Comparison of ENCODE assay signal across 14 cellular contexts in genomic region chr2:143473206-143473605, GRCh38.
DNase-seq lines count a peak whose midpoint lies in the region; ATAC-seq, FAIRE-seq and TF ChIP-seq lines count a peak whose summit lies in the region.
"Had no signal": no experiment of that assay in that cellular context is flagged by ENCODE, and none has a peak within 500 bp of the region (broad histone marks: within the 10 kb centered on the region; RNA-seq: fewer than 3 reads in every experiment).

No MANE protein-coding gene starts in this region.

- H3K36me3 Mint-ChIP-seq in osteocyte (ENCODE audit: unreplicated experiment) = no peaks in the 10 kb centered on the region

- dilution Hi-C loops in endothelial cell of umbilical vein (cut with MboI; ENCODE audit: extremely low pct_ligation_motif_present, low sequenced_read_pairs) = no loop called here

- H3K27me3 Mint-ChIP-seq in osteocyte (ENCODE audit: unreplicated experiment) = no peaks in the 10 kb centered on the region
- H3K27me3 Mint-ChIP-seq: CD4-positive, alpha-beta memory T cell; central memory CD8-positive, alpha-beta T cell; memory B cell had no signal

- H3K36me3 ChIP-seq in PC-3 (ENCODE audit: low read depth, low read length) = no peaks in the 10 kb centered on the region
- H3K36me3 ChIP-seq in endothelial cell of umbilical vein (ENCODE audit: control insufficient read depth in 2 of 2, extremely low read depth in 1 of 2, insufficient read depth in 2 of 2, low read length in 2 of 2) = no peaks in the 10 kb centered on the region
- H3K36me3 ChIP-seq in psoas muscle (ENCODE audit: insufficient read depth in 1 of 2, low read depth in 1 of 2) = no peaks in the 10 kb centered on the region
- H3K36me3 ChIP-seq: heart left ventricle, prostate gland had no signal

- FAIRE-seq in endothelial cell of umbilical vein (lab: Jason Lieb, UNC) = peak; percentile 43
- FAIRE-seq: H1 had no signal

- H4K20me1 ChIP-seq in PC-3 (ENCODE audit: low read length) (no peaks in the 10 kb centered on the region), endothelial cell of umbilical vein (replicated peaks; ENCODE audit: control insufficient read depth, extremely low read depth, insufficient read depth, low read length) (no peaks in the 10 kb centered on the region)

- H3K4me2 ChIP-seq in PC-3 (ENCODE audit: low read length) = peak overlapping the region; percentile 45
- H3K4me2 ChIP-seq in endothelial cell of umbilical vein (ENCODE audit: insufficient read depth, low read length) = peak overlapping the region; percentile 2

- BruUV-seq in PC-3 (replicated peaks; lab: Mats Ljungman, UMichigan) (no TSS peak), endothelial cell of umbilical vein (replicated peaks; lab: Mats Ljungman, UMichigan) (no TSS peak)

- peak overlapping the region; percentile 10 for H3K27ac Mint-ChIP-seq in osteocyte (ENCODE audit: unreplicated experiment)
- H3K27ac Mint-ChIP-seq: memory B cell had no signal

- intact Hi-C loops in PC-3 (cut with micrococcal nuclease) = no loop called here
- intact Hi-C loops in endothelial cell of umbilical vein (cut with micrococcal nuclease) = no loop called here
- intact Hi-C loops in psoas muscle (cut with DNase I) = no loop called here

- peak; percentile 92 for ATAC-seq in PC-3
- no peak for ATAC-seq in psoas muscle
- ATAC-seq in GM19328 (IDR thresholded peaks at IDR 0.05; ENCODE audit: unreplicated experiment) = no peak

- H2AFZ ChIP-seq in PC-3 (ENCODE audit: low read length) (peak overlapping the region; percentile 31), endothelial cell of umbilical vein (ENCODE audit: low read depth, low read length) (peak overlapping the region; percentile 70)

- H3K9me3 Mint-ChIP-seq in osteocyte (ENCODE audit: unreplicated experiment) = peaks cover 6% of the 10 kb centered on the region
- H3K9me3 Mint-ChIP-seq: CD4-positive, alpha-beta memory T cell; central memory CD8-positive, alpha-beta T cell; memory B cell had no signal

- H3K27ac ChIP-seq in PC-3 (ENCODE audit: low read length) = no peak overlapping the region; the same call in 1 of the 2 replicates
- H3K27ac ChIP-seq in endothelial cell of umbilical vein (ENCODE audit: insufficient read depth, low read depth, low read length) = no peak overlapping the region
- no peak overlapping the region for H3K27ac ChIP-seq in psoas muscle
- H3K27ac ChIP-seq: prostate gland had no signal

- CTCF ChIA-PET in PC-3 (lab: Charles Lee) = interaction anchor here (0.6 kb wide), 1 partner anchor 234 kb away, joined by 3 read pairs; no protein-coding TSS in a partner anchor
- CTCF ChIA-PET in endothelial cell of umbilical vein (lab: Charles Lee) = interaction anchor here (1.0 to 1.8 kb wide), 5 partner anchors 9 to 214 kb away, joined by 3 to 5 read pairs (median 4); no protein-coding TSS in a partner anchor

- no peaks in the 10 kb centered on the region for H3K79me2 ChIP-seq in PC-3 (ENCODE audit: low read length)
- H3K79me2 ChIP-seq in endothelial cell of umbilical vein (ENCODE audit: control insufficient read depth, insufficient read depth, low read length) = no peaks in the 10 kb centered on the region

- no peaks in the 10 kb centered on the region for H3F3A ChIP-seq in PC-3 (ENCODE audit: low read length, unreplicated experiment)

- no peaks in the 10 kb centered on the region for H3K27me3 ChIP-seq in PC-3 (ENCODE audit: low read length)
- H3K27me3 ChIP-seq in endothelial cell of umbilical vein (ENCODE audit: control insufficient read depth in 2 of 2, insufficient read depth in 2 of 2, low read length in 2 of 2) = no peaks in the 10 kb centered on the region
- no peaks in the 10 kb centered on the region for H3K27me3 ChIP-seq in psoas muscle (ENCODE audit: insufficient read depth in 3 of 3, low read length in 2 of 3)
- H3K27me3 ChIP-seq: heart left ventricle had no signal

- H3K4me1 ChIP-seq in PC-3 (ENCODE audit: insufficient read depth, low read length) = peaks cover 15% of the 10 kb centered on the region
- H3K4me1 ChIP-seq in endothelial cell of umbilical vein (ENCODE audit: control insufficient read depth, extremely low read depth, insufficient read depth, low read length) = peaks cover 8% of the 10 kb centered on the region
- H3K4me1 ChIP-seq in psoas muscle = no peaks in the 10 kb centered on the region
- H3K4me1 ChIP-seq: prostate gland had no signal

- peak; percentile 10 for DNase-seq in Daoy (ENCODE audit: low read depth)
- DNase-seq in PC-3 = peak; percentile 74
- peak; percentile 51 for DNase-seq in endothelial cell of umbilical vein (ENCODE audit: low read depth, low spot score)
- DNase-seq in osteocyte (ENCODE audit: extremely low spot score, unreplicated experiment) = no peak
- no peak for DNase-seq in psoas muscle
- no peak for DNase-seq in NCI-H1694 treated with DMSO at 0.1 percent for 48 hours (lab: John Stamatoyannopoulos, UW)
- no peak for DNase-seq in COLO829 (ENCODE audit: low spot score)
- DNase-seq: CD4-positive, alpha-beta memory T cell; heart left ventricle had no signal

- WGBS in psoas muscle, 3 donors = 8 to 32% (median 15%) methylated on average over 3 of the region's 3 CpGs

- TF ChIP-seq POLR2A in endothelial cell of umbilical vein (IDR thresholded peaks at IDR 0.05; ENCODE audit: low read depth, low read length) = no peak

- no peak overlapping the region for H3K9ac ChIP-seq in PC-3 (ENCODE audit: low read length)
- no peak overlapping the region for H3K9ac ChIP-seq in endothelial cell of umbilical vein (replicated peaks; ENCODE audit: extremely low read depth, insufficient read depth, low read length)

- H3K9me3 ChIP-seq in PC-3 (ENCODE audit: low read length) = no peaks in the 10 kb centered on the region
- no peaks in the 10 kb centered on the region for H3K9me3 ChIP-seq in endothelial cell of umbilical vein (replicated peaks; ENCODE audit: control insufficient read depth, insufficient read depth, low read length)
- H3K9me3 ChIP-seq in psoas muscle = no peaks in the 10 kb centered on the region
- H3K9me3 ChIP-seq: heart left ventricle, prostate gland had no signal

- peaks cover 36% of the 10 kb centered on the region for H3K4me1 Mint-ChIP-seq in osteocyte (ENCODE audit: unreplicated experiment)

- peak overlapping the region; percentile 22; the same call in 1 of the 2 replicates for H3K4me3 ChIP-seq in PC-3 (ENCODE audit: low read length)
- no peak overlapping the region for H3K4me3 ChIP-seq in endothelial cell of umbilical vein (replicated peaks in 1 of 3; ENCODE audit: insufficient read depth in 1 of 3, low read depth in 1 of 3, low read length in 3 of 3)
- no peak overlapping the region for H3K4me3 ChIP-seq in psoas muscle
- H3K4me3 ChIP-seq: heart left ventricle, prostate gland had no signal

- H3K4me3 Mint-ChIP-seq in osteocyte (ENCODE audit: unreplicated experiment) = no peak overlapping the region
- H3K4me3 Mint-ChIP-seq: central memory CD8-positive, alpha-beta T cell; memory B cell had no signal

- POLR2A ChIA-PET in PC-3 (lab: Charles Lee; ENCODE audit: unreplicated experiment) (interaction anchor here (0.7 kb wide), 1 partner anchor 37 kb away, joined by 3 read pairs; no protein-coding TSS in a partner anchor), endothelial cell of umbilical vein (lab: Charles Lee) (no interaction called here)

- TF ChIP-seq CTCF in PC-3 (conservative IDR thresholded peaks at IDR 0.05; ENCODE audit: low read depth, low read length) (no peak), endothelial cell of umbilical vein (IDR thresholded peaks at IDR 0.05; ENCODE audit: extremely low read depth in 1 of 2, insufficient read depth in 1 of 2, low read depth in 1 of 2, low read length in 2 of 2) (no peak), osteocyte (IDR thresholded peaks at IDR 0.05) (no peak), psoas muscle (IDR thresholded peaks at IDR 0.05) (no peak)

- no peaks in the 10 kb centered on the region for H3K9me1 ChIP-seq in endothelial cell of umbilical vein (replicated peaks; ENCODE audit: control insufficient read depth, extremely low read depth, insufficient read depth, low read length)

- no peaks in the 10 kb centered on the region for H3K9me2 ChIP-seq in PC-3 (replicated peaks; ENCODE audit: low read length)

TF ChIP-seq in endothelial cell of umbilical vein, 7 proteins besides CTCF, POLR2A, EP300 and RAD21:
- no peak for TF ChIP-seq GATA2 (IDR thresholded peaks at IDR 0.05; ENCODE audit: insufficient read depth, insufficient read length, low read depth, low read length)
- peak; percentile 56 for TF ChIP-seq FOS (IDR thresholded peaks at IDR 0.05; ENCODE audit: borderline replicate concordance, insufficient read depth, low read length)

Comparison
In these comparisons a context has a peak if more than half of its experiments do, and no peak if none do; other contexts are left out.
1. DNase-seq: peak in Daoy (single experiment), PC-3 (single experiment) and endothelial cell of umbilical vein (single experiment); none in osteocyte (single experiment), psoas muscle (0 of 2), NCI-H1694 treated with DMSO at 0.1 percent for 48 hours (single experiment) and COLO829 (single experiment).